ENCODE assay signal across 10 cellular contexts in genomic region chr1:67524143-67525052, GRCh38.
DNase-seq lines count a peak whose midpoint lies in the region; ATAC-seq and TF ChIP-seq lines count a peak whose summit lies in the region.
"Had no signal": no experiment of that assay in that cellular context is flagged by ENCODE, and none has a peak within 500 bp of the region (broad histone marks: within the 10 kb centered on the region; RNA-seq: fewer than 3 reads in every experiment).

No MANE protein-coding gene starts in this region.

- DNase-seq in HT1080 (ENCODE audit: low read depth): peak; percentile 26
- no peak for DNase-seq in WTC11 (ENCODE audit: low spot score)
- peak in 1 of 3 donors; percentile 61 for DNase-seq in right lobe of liver
- DNase-seq in iPS-NIHi7 (ENCODE audit: extremely low spot score): no peak
- no peak for DNase-seq in ureter (ENCODE audit: low spot score)
- DNase-seq in GM20000 (ENCODE audit: low spot score): no peak
- DNase-seq: NCI-H446, T-helper 2 cell had no signal

- H3K9me3 ChIP-seq in right lobe of liver: no peaks in the 10 kb centered on the region

- H3K27me3 Mint-ChIP-seq in WTC11 (ENCODE audit: low read depth): peaks cover 98% of the 10 kb centered on the region

- peak; percentile 71 for ATAC-seq in WTC11
- peak; percentile 17 to 62 (median 50) for ATAC-seq in right lobe of liver
- ATAC-seq in HG02588 (IDR thresholded peaks at IDR 0.05; ENCODE audit: unreplicated experiment): no peak

- no peaks in the 10 kb centered on the region for H3K36me3 ChIP-seq in right lobe of liver

- no peak overlapping the region for H3K4me3 Mint-ChIP-seq in WTC11

- intact Hi-C loops in right lobe of liver (cut with DNase I): no loop called here

- CTCF ChIA-PET in WTC11 (lab: Charles Lee): interaction anchor here (0.7 to 4.5 kb wide), 30 partner anchors 8 to 677 kb away, joined by 3 to 41 read pairs (median 5); partner anchors contain the start of gene GADD45A

- H3K4me3 ChIP-seq in right lobe of liver: peak overlapping the region in 1 of 3 donors; percentile 46

- no peak overlapping the region for H3K27ac Mint-ChIP-seq in WTC11

- H3K36me3 Mint-ChIP-seq in WTC11: no peaks in the 10 kb centered on the region

- H3K4me1 Mint-ChIP-seq in WTC11: no peaks in the 10 kb centered on the region

- H3K27ac ChIP-seq in C4-2B (no peak overlapping the region), right lobe of liver (peak overlapping the region; percentile 93 to 98 (median 94))

- peaks cover 0 to 75% (median 39%) of the 10 kb centered on the region in 4 donors for H3K4me1 ChIP-seq in right lobe of liver

- TF ChIP-seq CTCF in C4-2B (conservative IDR thresholded peaks at IDR 0.05): peak; percentile 56
- no peak for TF ChIP-seq CTCF in WTC11 (IDR thresholded peaks at IDR 0.05)
- TF ChIP-seq CTCF in right lobe of liver (IDR thresholded peaks at IDR 0.05): peak; percentile 30 to 57 (median 49)
- no peak for TF ChIP-seq CTCF in GM20000 (IDR thresholded peaks at IDR 0.05; ENCODE audit: extremely low read depth, missing control alignments)

- WGBS in right lobe of liver (ENCODE audit: insufficient coverage, low coverage, low lambda C conversion rate, missing lambda C conversion rate): 9% methylated on average over 5 of the region's 7 CpGs

- no peaks in the 10 kb centered on the region for H3K27me3 ChIP-seq in right lobe of liver

- peak; percentile 52 for TF ChIP-seq POLR2A in right lobe of liver (IDR thresholded peaks at IDR 0.05)

- POLR2A ChIA-PET in WTC11 (lab: Charles Lee): interaction anchor here (0.9 to 1.0 kb wide), 2 partner anchors 94 to 160 kb away, joined by 3 read pairs; partner anchors contain the start of genes GADD45A and SERBP1

- H3K9me3 Mint-ChIP-seq in WTC11: no peaks in the 10 kb centered on the region

TF ChIP-seq in WTC11, 78 proteins besides CTCF, POLR2A, EP300 and RAD21:
- no peak for TF ChIP-seq ZNF532 (CRISPR knock-in tag; IDR thresholded peaks at IDR 0.05; ENCODE audit: borderline replicate concordance)
- TF ChIP-seq MXD4 (CRISPR knock-in tag; IDR thresholded peaks at IDR 0.05; ENCODE audit: borderline replicate concordance): no peak
- no peak for TF ChIP-seq ATF3 (CRISPR knock-in tag; conservative IDR thresholded peaks at IDR 0.05)
- TF ChIP-seq IRF1 (CRISPR knock-in tag; IDR thresholded peaks at IDR 0.05): no peak
TF ChIP-seq in WTC11: peak in this region for 0.

Comparison
In these comparisons a context has a peak if more than half of its experiments do, and no peak if none do; other contexts are left out.
1. CTCF ChIP-seq: peak in C4-2B (single experiment) and right lobe of liver (4 of 4); none in WTC11 (single experiment) and GM20000 (single experiment).